Comparison of ENCODE assay signal across 8 cellular contexts in genomic region chr19:46000497-46001246, GRCh38. TPM values are rescaled to one million over a fixed set of nuclear protein-coding genes. Genes with fewer than 3 reads are reported as not detected.
A peak's percentile ranks its signal among the peaks of the same experiment; 100 is the strongest.
DNase-seq lines count a peak whose midpoint lies in the region; ATAC-seq, FAIRE-seq and TF ChIP-seq lines count a peak whose summit lies in the region.

No MANE protein-coding gene starts in this region.

- peaks cover 22 to 27% (median 26%) of the 10 kb centered on the region in 4 donors for H3K4me1 Mint-ChIP-seq in CD4-positive, alpha-beta memory T cell

- TF ChIP-seq CTCF in osteoblast (IDR thresholded peaks at IDR 0.05; ENCODE audit: extremely low read depth, low read depth, low read length) = no peak

- H3K4me2 ChIP-seq in osteoblast (ENCODE audit: insufficient read depth, low read length) = peak overlapping the region; percentile 48

- peaks cover 18% of the 10 kb centered on the region for H4K20me1 ChIP-seq in osteoblast (ENCODE audit: insufficient read depth, low read length)

- POLR2A ChIA-PET in CD4-positive, alpha-beta memory T cell (lab: Charles Lee; ENCODE audit: partially characterized antibody) = no interaction called here

- no peaks in the 10 kb centered on the region for H3K9me3 ChIP-seq in CD4-positive, alpha-beta memory T cell (ENCODE audit: control insufficient read depth in 1 of 2, low read length in 2 of 2)
- H3K9me3 ChIP-seq in osteoblast (ENCODE audit: low read depth, low read length) = no peaks in the 10 kb centered on the region

- intact Hi-C loops in CD4-positive, alpha-beta memory T cell (cut with micrococcal nuclease) = no loop called here

- peaks cover 6 to 11% of the 10 kb centered on the region in 2 donors for H3K36me3 Mint-ChIP-seq in CD4-positive, alpha-beta memory T cell

- H3K27ac Mint-ChIP-seq in CD4-positive, alpha-beta memory T cell = peak overlapping the region in 6 of 7 donors; percentile 72 to 92 (median 82)

- H3K9me3 Mint-ChIP-seq in CD4-positive, alpha-beta memory T cell = peaks cover 0 to 2% (median 0%) of the 10 kb centered on the region in 8 donors

- peak overlapping the region; percentile 82 to 93 (median 87) for H3K4me3 Mint-ChIP-seq in CD4-positive, alpha-beta memory T cell

- H3K27me3 Mint-ChIP-seq in CD4-positive, alpha-beta memory T cell = no peaks in the 10 kb centered on the region

- H3K79me2 ChIP-seq in osteoblast (ENCODE audit: insufficient read depth, low read length) = peaks cover 16% of the 10 kb centered on the region

- DNase-seq in CD4-positive, alpha-beta memory T cell = peak; percentile 65 to 84 (median 70)
- DNase-seq in NCI-H2171 (lab: John Stamatoyannopoulos, UW) = peak; percentile 70
- peak; percentile 75 for DNase-seq in activated T-cell treated with anti-CD3 and anti-CD28 coated beads for 4 hours
- DNase-seq in osteoblast (ENCODE audit: insufficient read length, low spot score, missing footprints) = no peak
- no peak for DNase-seq in EL
- no peak for DNase-seq in HTR-8/SVneo (ENCODE audit: insufficient read length, low spot score)

- peak; percentile 63 for ATAC-seq in esophagus mucosa

- no peak overlapping the region for H3K27ac ChIP-seq in CD4-positive, alpha-beta memory T cell (ENCODE audit: low read depth, low read length)
- no peak overlapping the region for H3K27ac ChIP-seq in osteoblast (ENCODE audit: low read depth, low read length)
- no peak overlapping the region for H3K27ac ChIP-seq in urinary bladder (ENCODE audit: low read depth)

- no peak overlapping the region for H3K4me3 ChIP-seq in CD4-positive, alpha-beta memory T cell (ENCODE audit: low read length in 2 of 2)
- no peak overlapping the region for H3K4me3 ChIP-seq in osteoblast (ENCODE audit: insufficient read depth, low read length)
- peak overlapping the region; percentile 9 for H3K4me3 ChIP-seq in urinary bladder (ENCODE audit: low read depth, low read length)

- no peak for FAIRE-seq in HTR-8/SVneo (lab: Jason Lieb, UNC)

- no peaks in the 10 kb centered on the region for H3K27me3 ChIP-seq in CD4-positive, alpha-beta memory T cell (ENCODE audit: insufficient read depth, low read length)
- no peaks in the 10 kb centered on the region for H3K27me3 ChIP-seq in osteoblast (ENCODE audit: insufficient read depth, low read length)

- CTCF ChIA-PET in CD4-positive, alpha-beta memory T cell (lab: Charles Lee; ENCODE audit: partially characterized antibody) = no interaction called here

- H2AFZ ChIP-seq in osteoblast (ENCODE audit: low read length) = no peak overlapping the region

- peaks cover 25% of the 10 kb centered on the region for H3K4me1 ChIP-seq in CD4-positive, alpha-beta memory T cell (ENCODE audit: insufficient read depth, low read length)
- H3K4me1 ChIP-seq in osteoblast (ENCODE audit: insufficient read depth, low read length) (peaks cover 16% of the 10 kb centered on the region), urinary bladder (ENCODE audit: insufficient read depth) (peaks cover 3% of the 10 kb centered on the region)

- H3K36me3 ChIP-seq in CD4-positive, alpha-beta memory T cell (ENCODE audit: insufficient read depth, low read length) = no peaks in the 10 kb centered on the region
- H3K36me3 ChIP-seq in osteoblast (ENCODE audit: insufficient read depth, low read length) (peaks cover 4% of the 10 kb centered on the region), urinary bladder (ENCODE audit: insufficient read depth) (no peaks in the 10 kb centered on the region)

- WGBS in urinary bladder = 14% methylated on average over 34 of the region's 34 CpGs

RNA-seq across cellular contexts. Expression of gene CCDC61, which starts 5.4 kb away (rescaled TPM):
- 10 to 100 TPM; 37.4 to 39.6 TPM for total RNA-seq in CD4-positive, alpha-beta memory T cell
- polyA plus RNA-seq in CD4-positive, alpha-beta memory T cell = 1 to 10 TPM; 6.4 to 9.2 TPM
- 9.1 TPM for total RNA-seq in esophagus mucosa
- total RNA-seq in osteoblast = 3.6 and 5.9 TPM in 2 replicates
- total RNA-seq in urinary bladder = 3.2 TPM
- polyA plus RNA-seq in urinary bladder = 19.6 TPM

RNA-seq across cellular contexts. Expression of gene PGLYRP1, which starts 22.2 kb away (rescaled TPM):
- not detected for total RNA-seq in CD4-positive, alpha-beta memory T cell
- polyA plus RNA-seq in CD4-positive, alpha-beta memory T cell = not detected
- not detected for total RNA-seq in esophagus mucosa
- not detected in 2 replicates for total RNA-seq in osteoblast
- total RNA-seq in urinary bladder = not detected
- polyA plus RNA-seq in urinary bladder = 0.18 TPM

RNA-seq across cellular contexts. Expression of gene NOVA2, which starts 27.0 kb away (rescaled TPM):
- not detected for total RNA-seq in CD4-positive, alpha-beta memory T cell
- not detected for polyA plus RNA-seq in CD4-positive, alpha-beta memory T cell
- total RNA-seq in esophagus mucosa = 0.40 TPM
- not detected in 2 replicates for total RNA-seq in osteoblast
- total RNA-seq in urinary bladder = 1.2 TPM
- 2.2 TPM for polyA plus RNA-seq in urinary bladder

RNA-seq across cellular contexts. Expression of gene IGFL4, which starts 40.1 kb away (rescaled TPM):
- total RNA-seq in CD4-positive, alpha-beta memory T cell = not detected
- polyA plus RNA-seq in CD4-positive, alpha-beta memory T cell = not detected
- total RNA-seq in esophagus mucosa (0.24 TPM), osteoblast (not detected in 2 replicates), urinary bladder (0.21 TPM)
- not detected for polyA plus RNA-seq in urinary bladder

Comparison
In these comparisons a context has a peak if more than half of its experiments do, and no peak if none do; other contexts are left out.
1. DNase-seq: peak in CD4-positive, alpha-beta memory T cell (5 of 5), NCI-H2171 (single experiment) and activated T-cell treated with anti-CD3 and anti-CD28 coated beads for 4 hours (single experiment); none in osteoblast (single experiment), EL (single experiment) and HTR-8/SVneo (single experiment).